8 cellular contexts compared by ENCODE assay signal in genomic region chr17:69326302-69327059, GRCh38. TPM values are rescaled to one million over a fixed set of nuclear protein-coding genes. Genes with fewer than 3 reads are reported as not detected.
A peak's percentile ranks its signal among the peaks of the same experiment; 100 is the strongest.
DNase-seq lines count a peak whose midpoint lies in the region; ATAC-seq, FAIRE-seq and TF ChIP-seq lines count a peak whose summit lies in the region.

No MANE protein-coding gene starts in this region.

- H3K4me3 Mint-ChIP-seq in CD4-positive, alpha-beta T cell: peak overlapping the region; percentile 100
- H3K4me3 Mint-ChIP-seq in activated naive CD8-positive, alpha-beta T cell treated with anti-CD3 and anti-CD28 coated beads, Interleukin-2, amount 10 ng/mL, durations not matched to agents 7 days and 5 days: peak overlapping the region; percentile 95

- no peaks in the 10 kb centered on the region for H3K9me3 ChIP-seq in CD4-positive, alpha-beta T cell (ENCODE audit: control insufficient read depth, low read length)
- no peaks in the 10 kb centered on the region for H3K9me3 ChIP-seq in right atrium auricular region

- H3K27me3 ChIP-seq in CD4-positive, alpha-beta T cell (ENCODE audit: control insufficient read depth, insufficient read depth, low read length): no peaks in the 10 kb centered on the region
- no peaks in the 10 kb centered on the region for H3K27me3 ChIP-seq in right atrium auricular region

- no peak for DNase-seq in CD4-positive, alpha-beta T cell
- DNase-seq in HTR-8/SVneo (ENCODE audit: insufficient read length, low spot score) (peak; percentile 36), right atrium auricular region (ENCODE audit: low spot score) (no peak), renal cortical epithelial cell (ENCODE audit: low read depth) (peak; percentile 49), iPS-NIHi7 (ENCODE audit: extremely low spot score) (no peak)
- no peak for DNase-seq in activated naive CD8-positive, alpha-beta T cell treated with anti-CD3 and anti-CD28 coated beads, Interleukin-2, amount 10 ng/mL, durations not matched to agents 7 days and 5 days

- FAIRE-seq in HTR-8/SVneo (lab: Jason Lieb, UNC): no peak

- peak overlapping the region; percentile 97 for H3K27ac Mint-ChIP-seq in CD4-positive, alpha-beta T cell
- peak overlapping the region; percentile 93 for H3K27ac Mint-ChIP-seq in activated naive CD8-positive, alpha-beta T cell treated with anti-CD3 and anti-CD28 coated beads, Interleukin-2, amount 10 ng/mL, durations not matched to agents 7 days and 5 days

- intact Hi-C loops in CD4-positive, alpha-beta T cell (cut with DNase I, micrococcal nuclease): loop anchor here (1.0 to 5.0 kb wide), 3 partner anchors 87 to 1334 kb away; no protein-coding TSS in a partner anchor

- CTCF ChIA-PET in CD4-positive, alpha-beta T cell (lab: Charles Lee): no interaction called here

- peaks cover 0 to 16% of the 10 kb centered on the region in 2 donors for H3K4me1 ChIP-seq in right atrium auricular region

- no peaks in the 10 kb centered on the region for H3K36me3 ChIP-seq in right atrium auricular region

- no peaks in the 10 kb centered on the region for H3K9me3 Mint-ChIP-seq in CD4-positive, alpha-beta T cell
- no peaks in the 10 kb centered on the region for H3K9me3 Mint-ChIP-seq in activated naive CD8-positive, alpha-beta T cell treated with anti-CD3 and anti-CD28 coated beads, Interleukin-2, amount 10 ng/mL, durations not matched to agents 7 days and 5 days

- H3K27me3 Mint-ChIP-seq in CD4-positive, alpha-beta T cell: no peaks in the 10 kb centered on the region
- H3K27me3 Mint-ChIP-seq in activated naive CD8-positive, alpha-beta T cell treated with anti-CD3 and anti-CD28 coated beads, Interleukin-2, amount 10 ng/mL, durations not matched to agents 7 days and 5 days: peaks cover 6% of the 10 kb centered on the region

- H3K36me3 Mint-ChIP-seq in CD4-positive, alpha-beta T cell (ENCODE audit: low read depth): peaks cover 13% of the 10 kb centered on the region
- H3K36me3 Mint-ChIP-seq in activated naive CD8-positive, alpha-beta T cell treated with anti-CD3 and anti-CD28 coated beads, Interleukin-2, amount 10 ng/mL, durations not matched to agents 7 days and 5 days: peaks cover 4% of the 10 kb centered on the region

- no peak for TF ChIP-seq CTCF in CD4-positive, alpha-beta T cell (IDR thresholded peaks at IDR 0.05)
- no peak for TF ChIP-seq CTCF in right atrium auricular region (IDR thresholded peaks at IDR 0.05)

- ATAC-seq in CD4-positive, alpha-beta T cell (ENCODE audit: poor library complexity): no peak
- ATAC-seq in GM19035 (IDR thresholded peaks at IDR 0.05; ENCODE audit: unreplicated experiment): peak; percentile 7
- ATAC-seq in activated naive CD8-positive, alpha-beta T cell treated with anti-CD3 and anti-CD28 coated beads, Interleukin-2, amount 10 ng/mL, durations not matched to agents 7 days and 5 days (ENCODE audit: low read depth): no peak
- ATAC-seq in GM21825 (IDR thresholded peaks at IDR 0.05; ENCODE audit: unreplicated experiment): no peak

- H3K27ac ChIP-seq in CD4-positive, alpha-beta T cell (ENCODE audit: low read depth, low read length): peak overlapping the region; percentile 78
- peak overlapping the region; percentile 86 to 88 for H3K27ac ChIP-seq in right atrium auricular region

- peak overlapping the region; percentile 74 to 75 for H3K4me3 ChIP-seq in right atrium auricular region

- POLR2A ChIA-PET in CD4-positive, alpha-beta T cell (lab: Charles Lee): interaction anchor here (0.6 to 2.9 kb wide), 13 partner anchors 8 to 1035 kb away, joined by 3 to 38 read pairs (median 4); partner anchors contain the start of genes ARSG and MAP2K6
- POLR2A ChIA-PET in activated naive CD8-positive, alpha-beta T cell treated with anti-CD3 and anti-CD28 coated beads, Interleukin-2, amount 10 ng/mL, durations not matched to agents 7 days and 5 days (lab: Charles Lee): interaction anchor here (0.6 to 1.4 kb wide), 3 partner anchors 38 to 88 kb away, joined by 3 to 5 read pairs (median 3); partner anchors contain the start of gene MAP2K6

- peaks cover 39% of the 10 kb centered on the region for H3K4me1 Mint-ChIP-seq in CD4-positive, alpha-beta T cell (ENCODE audit: low read depth)
- H3K4me1 Mint-ChIP-seq in activated naive CD8-positive, alpha-beta T cell treated with anti-CD3 and anti-CD28 coated beads, Interleukin-2, amount 10 ng/mL, durations not matched to agents 7 days and 5 days: peaks cover 19% of the 10 kb centered on the region

RNA-seq across cellular contexts. Expression of gene ABCA5, which starts 0.5 kb away (rescaled TPM):
- 10 to 100 TPM; 33.4 to 34.9 TPM for total RNA-seq in CD4-positive, alpha-beta T cell
- total RNA-seq in activated naive CD8-positive, alpha-beta T cell treated with anti-CD3 and anti-CD28 coated beads, Interleukin-2, amount 10 ng/mL, durations not matched to agents 7 days and 5 days: 10 to 100 TPM; 22.6 to 26.7 TPM
- total RNA-seq in right atrium auricular region (10 to 100 TPM; 10.3 to 19.7 TPM), renal cortical epithelial cell (5.7 and 10.4 TPM in 2 replicates)

Comparison
In these comparisons a context has a peak if more than half of its experiments do, and no peak if none do; other contexts are left out.
1. DNase-seq: peak in HTR-8/SVneo (single experiment) and renal cortical epithelial cell (single experiment); none in CD4-positive, alpha-beta T cell (0 of 10), activated naive CD8-positive, alpha-beta T cell treated with anti-CD3 and anti-CD28 coated beads, Interleukin-2, amount 10 ng/mL, durations not matched to agents 7 days and 5 days (single experiment), right atrium auricular region (single experiment) and iPS-NIHi7 (single experiment).